ENCODE assay signal across 26 cellular contexts in the genomic region with DNA sequence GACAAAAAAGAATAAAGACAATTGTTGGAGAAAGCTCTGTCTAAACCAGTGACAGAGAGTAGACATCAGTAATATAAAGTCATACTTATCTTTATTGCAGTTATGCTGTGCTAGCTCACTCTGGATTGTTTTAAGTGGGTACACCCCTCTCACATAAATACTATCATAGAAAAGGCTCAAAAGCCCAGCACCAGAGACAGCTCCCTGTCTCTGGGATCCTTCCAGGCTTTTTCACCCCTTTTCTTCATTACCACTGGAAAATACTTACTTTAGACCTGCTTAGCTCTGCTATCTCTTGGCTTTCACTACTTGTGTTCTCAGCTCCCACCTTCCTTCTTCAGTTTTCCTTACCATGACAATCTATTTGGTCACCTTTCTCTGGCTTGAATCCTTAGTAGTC.
DNase-seq lines count a peak whose midpoint lies in the region; ATAC-seq, FAIRE-seq and TF ChIP-seq lines count a peak whose summit lies in the region.
"Had no signal": no experiment of that assay in that cellular context is flagged by ENCODE, and none has a peak within 500 bp of the region (broad histone marks: within the 10 kb centered on the region; RNA-seq: fewer than 3 reads in every experiment).

No MANE protein-coding gene starts in this region.

- ATAC-seq in A549, result no peak
- ATAC-seq in activated CD8-positive, alpha-beta memory T cell treated with anti-CD3 and anti-CD28 coated beads, Interleukin-2, amount 10 ng/mL, durations not matched to agents 7 days and 5 days, result no peak

- H3K27ac ChIP-seq in A549 (no peak overlapping the region), hepatocyte (no peak overlapping the region)
- H3K27ac ChIP-seq: 22Rv1; BLaER1 treated with 17β-estradiol and CSF1 and Interleukin-3, amounts not matched to agents 10 nM and 100 nM had no signal

- no peak for TF ChIP-seq RAD21 in A549 (conservative IDR thresholded peaks at IDR 0.05 in 1 of 2, IDR thresholded peaks at IDR 0.05 in 1 of 2)
- TF ChIP-seq RAD21 in Ishikawa (IDR thresholded peaks at IDR 0.05; ENCODE audit: low read depth), result no peak

- H4K20me1 ChIP-seq in hepatocyte (ENCODE audit: insufficient read depth, poor library complexity, severe bottlenecking), result no peaks in the 10 kb centered on the region
- H4K20me1 ChIP-seq: BLaER1 treated with 17β-estradiol and CSF1 and Interleukin-3, amounts not matched to agents 10 nM and 100 nM had no signal

- no peaks in the 10 kb centered on the region for H3K4me1 Mint-ChIP-seq in nephron progenitor cell
- no peaks in the 10 kb centered on the region for H3K4me1 Mint-ChIP-seq in activated CD8-positive, alpha-beta memory T cell treated with anti-CD3 and anti-CD28 coated beads, Interleukin-2, amount 10 ng/mL, durations not matched to agents 7 days and 5 days
- H3K4me1 Mint-ChIP-seq: CD14-positive monocyte; CD8-positive, alpha-beta memory T cell had no signal

- no peak for DNase-seq in A549 (ENCODE audit: low read depth in 1 of 2, low spot score in 1 of 2)
- peak; percentile 8 for DNase-seq in hepatocyte (ENCODE audit: low spot score)
- DNase-seq in nephron progenitor cell, result peak; percentile 13
- DNase-seq in activated CD8-positive, alpha-beta memory T cell treated with anti-CD3 and anti-CD28 coated beads, Interleukin-2, amount 10 ng/mL, durations not matched to agents 7 days and 5 days, result no peak
- DNase-seq in NCI-H2081 (lab: John Stamatoyannopoulos, UW), result no peak
- no peak for DNase-seq in NCI-H2081 treated with DMSO at 0.1 percent for 48 hours (lab: John Stamatoyannopoulos, UW)
- DNase-seq: ACHN; AML-193; BE2C; CD4-positive, alpha-beta T cell; CD8-positive, alpha-beta memory T cell; DMS 273 treated with DMSO at 0.1 percent for 48 hours; DMS53; DMS79 treated with DMSO at 0.1 percent for 48 hours; GF-D8; H7; HCEC 1CT had no signal

- no peaks in the 10 kb centered on the region for H3K36me3 ChIP-seq in hepatocyte (replicated peaks; ENCODE audit: insufficient read depth, low read depth)
- H3K36me3 ChIP-seq: BE2C; BLaER1 treated with 17β-estradiol and CSF1 and Interleukin-3, amounts not matched to agents 10 nM and 100 nM had no signal

- no peaks in the 10 kb centered on the region for H3K36me3 Mint-ChIP-seq in nephron progenitor cell (ENCODE audit: low read depth)
- no peaks in the 10 kb centered on the region for H3K36me3 Mint-ChIP-seq in activated CD8-positive, alpha-beta memory T cell treated with anti-CD3 and anti-CD28 coated beads, Interleukin-2, amount 10 ng/mL, durations not matched to agents 7 days and 5 days
- H3K36me3 Mint-ChIP-seq: CD14-positive monocyte; CD8-positive, alpha-beta memory T cell had no signal

- TF ChIP-seq POLR2A in A549 (IDR thresholded peaks at IDR 0.05; ENCODE audit: low read length), result no peak

- FAIRE-seq in A549 (lab: Jason Lieb, UNC), result no peak
- FAIRE-seq: A204.1, D721Med, GM12891, GM18507, H1 had no signal

- CTCF ChIA-PET in A549 (lab: Yijun Ruan, JAX), result interaction anchor here (1.3 kb wide), 1 partner anchor 217 kb away, joined by 4 read pairs; no protein-coding TSS in a partner anchor
- CTCF ChIA-PET in activated CD8-positive, alpha-beta memory T cell treated with anti-CD3 and anti-CD28 coated beads, Interleukin-2, amount 10 ng/mL, durations not matched to agents 7 days and 5 days (lab: Charles Lee), result no interaction called here

- H3K4me1 ChIP-seq in A549 (no peaks in the 10 kb centered on the region), hepatocyte (ENCODE audit: insufficient read depth) (no peaks in the 10 kb centered on the region)
- H3K4me1 ChIP-seq: BE2C; BLaER1 treated with 17β-estradiol and CSF1 and Interleukin-3, amounts not matched to agents 10 nM and 100 nM had no signal

- no peak for TF ChIP-seq CTCF in A549 (IDR thresholded peaks at IDR 0.05)
- TF ChIP-seq CTCF in hepatocyte (IDR thresholded peaks at IDR 0.05; ENCODE audit: poor library complexity), result no peak
- TF ChIP-seq CTCF in nephron progenitor cell (IDR thresholded peaks at IDR 0.05), result no peak

- no peak overlapping the region for H3K4me2 ChIP-seq in A549
- no peak overlapping the region for H3K4me2 ChIP-seq in hepatocyte
- H3K4me2 ChIP-seq: BLaER1 treated with 17β-estradiol and CSF1 and Interleukin-3, amounts not matched to agents 10 nM and 100 nM had no signal

- POLR2A ChIA-PET in A549 (lab: Yijun Ruan, JAX), result no interaction called here

- TF ChIP-seq EP300 in A549 (IDR thresholded peaks at IDR 0.05), result no peak
- no peak for TF ChIP-seq EP300 in Ishikawa (IDR thresholded peaks at IDR 0.05; ENCODE audit: borderline replicate concordance)

- no peak overlapping the region for H2AFZ ChIP-seq in hepatocyte

- H3K9me3 Mint-ChIP-seq in nephron progenitor cell, result no peaks in the 10 kb centered on the region
- no peaks in the 10 kb centered on the region for H3K9me3 Mint-ChIP-seq in activated CD8-positive, alpha-beta memory T cell treated with anti-CD3 and anti-CD28 coated beads, Interleukin-2, amount 10 ng/mL, durations not matched to agents 7 days and 5 days (ENCODE audit: low read depth)
- H3K9me3 Mint-ChIP-seq: CD4-positive, alpha-beta T cell; CD8-positive, alpha-beta memory T cell had no signal

- H3K4me3 Mint-ChIP-seq in nephron progenitor cell, result no peak overlapping the region
- H3K4me3 Mint-ChIP-seq in activated CD8-positive, alpha-beta memory T cell treated with anti-CD3 and anti-CD28 coated beads, Interleukin-2, amount 10 ng/mL, durations not matched to agents 7 days and 5 days, result no peak overlapping the region
- H3K4me3 Mint-ChIP-seq: CD14-positive monocyte; CD4-positive, alpha-beta T cell; CD8-positive, alpha-beta memory T cell had no signal

- no peak overlapping the region for H3K4me3 ChIP-seq in A549
- H3K4me3 ChIP-seq in hepatocyte, result no peak overlapping the region
- H3K4me3 ChIP-seq: BLaER1 treated with 17β-estradiol and CSF1 and Interleukin-3, amounts not matched to agents 10 nM and 100 nM had no signal

- H3K79me2 ChIP-seq in hepatocyte, result no peaks in the 10 kb centered on the region

- no peak overlapping the region for H3K27ac Mint-ChIP-seq in nephron progenitor cell
- H3K27ac Mint-ChIP-seq in activated CD8-positive, alpha-beta memory T cell treated with anti-CD3 and anti-CD28 coated beads, Interleukin-2, amount 10 ng/mL, durations not matched to agents 7 days and 5 days, result no peak overlapping the region
- H3K27ac Mint-ChIP-seq: CD14-positive monocyte; CD4-positive, alpha-beta T cell; CD8-positive, alpha-beta memory T cell had no signal

- no peaks in the 10 kb centered on the region for H3K9me3 ChIP-seq in A549
- H3K9me3 ChIP-seq in hepatocyte (ENCODE audit: low read depth), result no peaks in the 10 kb centered on the region
- H3K9me3 ChIP-seq: BE2C; BLaER1 treated with 17β-estradiol and CSF1 and Interleukin-3, amounts not matched to agents 10 nM and 100 nM had no signal

- H3K9me2 ChIP-seq in hepatocyte (replicated peaks; ENCODE audit: insufficient read depth), result no peaks in the 10 kb centered on the region

- H3K27me3 Mint-ChIP-seq in nephron progenitor cell (ENCODE audit: low read depth, poor library complexity), result peaks cover 8% of the 10 kb centered on the region
- no peaks in the 10 kb centered on the region for H3K27me3 Mint-ChIP-seq in activated CD8-positive, alpha-beta memory T cell treated with anti-CD3 and anti-CD28 coated beads, Interleukin-2, amount 10 ng/mL, durations not matched to agents 7 days and 5 days
- H3K27me3 Mint-ChIP-seq: CD4-positive, alpha-beta T cell had no signal

- H3K27me3 ChIP-seq in hepatocyte, result peaks cover 3% of the 10 kb centered on the region
- H3K27me3 ChIP-seq: BE2C; BLaER1 treated with 17β-estradiol and CSF1 and Interleukin-3, amounts not matched to agents 10 nM and 100 nM had no signal

TF ChIP-seq in A549, 52 proteins besides CTCF, POLR2A, EP300 and RAD21 (continues in another document):
- no peak for TF ChIP-seq FOSB (CRISPR knock-in tag; IDR thresholded peaks at IDR 0.05)

TF ChIP-seq in Ishikawa, 13 proteins besides CTCF, POLR2A, EP300 and RAD21:
- TF ChIP-seq TCF12 (IDR thresholded peaks at IDR 0.05; ENCODE audit: low read depth) (no peak), TAF1 (IDR thresholded peaks at IDR 0.05; ENCODE audit: low read depth) (no peak), TEAD4 (IDR thresholded peaks at IDR 0.05) (no peak), YY1 (IDR thresholded peaks at IDR 0.05; ENCODE audit: low read depth) (no peak)
- TF ChIP-seq, protein P1, sequence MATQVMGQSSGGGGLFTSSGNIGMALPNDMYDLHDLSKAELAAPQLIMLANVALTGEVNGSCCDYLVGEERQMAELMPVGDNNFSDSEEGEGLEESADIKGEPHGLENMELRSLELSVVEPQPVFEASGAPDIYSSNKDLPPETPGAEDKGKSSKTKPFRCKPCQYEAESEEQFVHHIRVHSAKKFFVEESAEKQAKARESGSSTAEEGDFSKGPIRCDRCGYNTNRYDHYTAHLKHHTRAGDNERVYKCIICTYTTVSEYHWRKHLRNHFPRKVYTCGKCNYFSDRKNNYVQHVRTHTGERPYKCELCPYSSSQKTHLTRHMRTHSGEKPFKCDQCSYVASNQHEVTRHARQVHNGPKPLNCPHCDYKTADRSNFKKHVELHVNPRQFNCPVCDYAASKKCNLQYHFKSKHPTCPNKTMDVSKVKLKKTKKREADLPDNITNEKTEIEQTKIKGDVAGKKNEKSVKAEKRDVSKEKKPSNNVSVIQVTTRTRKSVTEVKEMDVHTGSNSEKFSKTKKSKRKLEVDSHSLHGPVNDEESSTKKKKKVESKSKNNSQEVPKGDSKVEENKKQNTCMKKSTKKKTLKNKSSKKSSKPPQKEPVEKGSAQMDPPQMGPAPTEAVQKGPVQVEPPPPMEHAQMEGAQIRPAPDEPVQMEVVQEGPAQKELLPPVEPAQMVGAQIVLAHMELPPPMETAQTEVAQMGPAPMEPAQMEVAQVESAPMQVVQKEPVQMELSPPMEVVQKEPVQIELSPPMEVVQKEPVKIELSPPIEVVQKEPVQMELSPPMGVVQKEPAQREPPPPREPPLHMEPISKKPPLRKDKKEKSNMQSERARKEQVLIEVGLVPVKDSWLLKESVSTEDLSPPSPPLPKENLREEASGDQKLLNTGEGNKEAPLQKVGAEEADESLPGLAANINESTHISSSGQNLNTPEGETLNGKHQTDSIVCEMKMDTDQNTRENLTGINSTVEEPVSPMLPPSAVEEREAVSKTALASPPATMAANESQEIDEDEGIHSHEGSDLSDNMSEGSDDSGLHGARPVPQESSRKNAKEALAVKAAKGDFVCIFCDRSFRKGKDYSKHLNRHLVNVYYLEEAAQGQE (IDR thresholded peaks at IDR 0.05; ENCODE audit: low read depth), result peak; percentile 55; the same call in 1 of the 2 replicates

Comparison
In these comparisons a context has a peak if more than half of its experiments do, and no peak if none do; other contexts are left out.
1. DNase-seq: peak in hepatocyte (single experiment) and nephron progenitor cell (single experiment); none in A549 (0 of 2), activated CD8-positive, alpha-beta memory T cell treated with anti-CD3 and anti-CD28 coated beads, Interleukin-2, amount 10 ng/mL, durations not matched to agents 7 days and 5 days (single experiment), NCI-H2081 (0 of 2) and NCI-H2081 treated with DMSO at 0.1 percent for 48 hours (single experiment).